34 cellular contexts compared by ENCODE assay signal in genomic region chr21:15311510-15311909, GRCh38.
"Had no signal": no experiment of that assay in that cellular context is flagged by ENCODE, and none has a peak within 500 bp of the region (broad histone marks: within the 10 kb centered on the region; RNA-seq: fewer than 3 reads in every experiment).

No MANE protein-coding gene starts in this region.

- H3K27ac ChIP-seq: adrenal gland, ascending aorta, body of pancreas, brain microvascular endothelial cell, cardiac muscle cell had no signal

- H3K27me3 ChIP-seq: adrenal gland, ascending aorta, body of pancreas, brain microvascular endothelial cell, cardiac muscle cell had no signal

- H3K4me1 ChIP-seq: adrenal gland, ascending aorta, body of pancreas had no signal

- H3K9me3 ChIP-seq: ascending aorta, body of pancreas had no signal

- H3K4me3 ChIP-seq: adrenal gland, ascending aorta, body of pancreas, cardiac muscle cell had no signal

- DNase-seq: activated effector memory CD4-positive, alpha-beta T cell treated with anti-CD3 and anti-CD28 coated beads, Interleukin-2, amount 50 U/mL, for 16 hours; activated effector memory CD4-positive, alpha-beta T cell treated with Interleukin-2 at 50 U/mL for 16 hours; activated gamma-delta T cell; activated gamma-delta T cell treated with Interleukin-2 at 50 U/mL for 16 hours; activated naive CD4-positive, alpha-beta T cell; activated naive CD4-positive, alpha-beta T cell treated with anti-CD3 and anti-CD28 coated beads for 36 hours; activated naive CD4-positive, alpha-beta T cell treated with anti-CD3 and anti-CD28 coated beads, Interleukin-2, amount 10 ng/mL, durations not matched to agents 7 days and 5 days; activated naive CD4-positive, alpha-beta T cell treated with anti-CD3 and anti-CD28 coated beads, Interleukin-2, amount 50 U/mL, for 16 hours; activated naive CD4-positive, alpha-beta T cell treated with Interleukin-2 at 50 U/mL for 16 hours; activated naive CD8-positive, alpha-beta T cell treated with anti-CD3 and anti-CD28 coated beads for 36 hours; activated naive CD8-positive, alpha-beta T cell treated with anti-CD3 and anti-CD28 coated beads, Interleukin-2, amount 10 ng/mL, durations not matched to agents 7 days and 5 days; activated naive CD8-positive, alpha-beta T cell treated with anti-CD3 and anti-CD28 coated beads, Interleukin-2, amount 50 U/mL, for 24 hours; activated T-cell treated with anti-CD3 and anti-CD28 coated beads for 4 hours; activated T-cell treated with anti-CD3 and anti-CD28 coated beads, Interleukin-2, amount 50 U/mL, for 1 hour; activated T-cell treated with anti-CD3 and anti-CD28 coated beads, Interleukin-2, amount 50 U/mL, for 24 hours; activated T-cell treated with anti-CD3 and anti-CD28 coated beads, Interleukin-2, amount 50 U/mL, for 4 hours; activated T-cell treated with anti-CD3 and anti-CD28 coated beads, Interleukin-2, amount 50 U/mL, for 48 hours; activated T-cell treated with anti-CD3 and anti-CD28 coated beads, Interleukin-2, amount 50 U/mL, for 72 hours; adrenal gland; amniotic stem cell; amygdala; anterior cingulate cortex; aorta; body of pancreas; brain microvascular endothelial cell; caudate nucleus; central memory CD4-positive, alpha-beta T cell; cerebellar nuclear complex had no signal

- H3K36me3 ChIP-seq: adrenal gland, ascending aorta, brain microvascular endothelial cell, cardiac muscle cell had no signal

- ATAC-seq: activated naive CD4-positive, alpha-beta T cell treated with anti-CD3 and anti-CD28 coated beads, Interleukin-2, amount 50 U/mL, for 72 hours; activated naive CD8-positive, alpha-beta T cell treated with anti-CD3 and anti-CD28 coated beads, Interleukin-2, amount 50 U/mL, for 24 hours; activated T-cell treated with anti-CD3 and anti-CD28 coated beads, Interleukin-2, amount 50 U/mL, for 4 hours; activated T-cell treated with anti-CD3 and anti-CD28 coated beads, Interleukin-2, amount 50 U/mL, for 72 hours; activated T-helper 17 cell treated with anti-CD3 and anti-CD28 coated beads, Interleukin-2, amount 50 U/mL, for 72 hours; body of pancreas had no signal

- FAIRE-seq: astrocyte, bronchial epithelial cell had no signal
